In genomic region chr1:1597275-1597930, GRCh38 we compare ENCODE assay signal across 9 cellular contexts. TPM values are rescaled to one million over a fixed set of nuclear protein-coding genes. Genes with fewer than 3 reads are reported as not detected.
DNase-seq lines count a peak whose midpoint lies in the region; ATAC-seq, FAIRE-seq and TF ChIP-seq lines count a peak whose summit lies in the region.
"Had no signal": no experiment of that assay in that cellular context is flagged by ENCODE, and none has a peak within 500 bp of the region (broad histone marks: within the 10 kb centered on the region; RNA-seq: fewer than 3 reads in every experiment).

No MANE protein-coding gene starts in this region.

- ATAC-seq in HG03045 (IDR thresholded peaks at IDR 0.05; ENCODE audit: unreplicated experiment) (no peak), GM21447 (IDR thresholded peaks at IDR 0.05; ENCODE audit: unreplicated experiment) (no peak)

- DNase-seq in stimulated activated CD4-positive, alpha-beta T cell treated with anti-CD3 and anti-CD28 coated beads, Interleukin-15, amount 100 ng/mL, for 24 hours: peak; percentile 37
- no peak for DNase-seq in stimulated activated CD4-positive, alpha-beta T cell treated with anti-CD3 and anti-CD28 coated beads, Interleukin-12 subunit alpha, Interleukin-12 subunit beta, amount 100 ng/mL, for 4 hours
- DNase-seq in SK-MEL-5 (ENCODE audit: low read depth, low spot score) (peak; percentile 24), cardiac muscle cell (ENCODE audit: low read depth in 1 of 2, low spot score in 1 of 2) (peak in 1 of 2 donors; percentile 42), small intestine (no peak), SW 1271 (lab: John Stamatoyannopoulos, UW) (no peak)
- DNase-seq: right cardiac atrium had no signal

- H3K4me1 ChIP-seq in cardiac muscle cell (ENCODE audit: low read depth): peaks cover 14% of the 10 kb centered on the region
- no peaks in the 10 kb centered on the region for H3K4me1 ChIP-seq in small intestine (ENCODE audit: control insufficient read depth in 2 of 2, insufficient read depth in 1 of 2, low read depth in 1 of 2, low read length in 1 of 2)

- 6 to 20% (median 17%) methylated on average over 13 to 16 of the region's 16 CpGs for WGBS in small intestine, 3 donors

- peak; percentile 37 for TF ChIP-seq CTCF in cardiac muscle cell (IDR thresholded peaks at IDR 0.05; ENCODE audit: low read depth, low read length)

- no peaks in the 10 kb centered on the region for H3K9me3 ChIP-seq in cardiac muscle cell (ENCODE audit: low read depth)
- no peaks in the 10 kb centered on the region for H3K9me3 ChIP-seq in small intestine (ENCODE audit: control insufficient read depth, low read depth)

- H3K27me3 ChIP-seq in cardiac muscle cell (peaks cover 35% of the 10 kb centered on the region), small intestine (ENCODE audit: control insufficient read depth in 2 of 2, insufficient read depth in 2 of 2, low read length in 2 of 2) (peaks cover 5 to 6% of the 10 kb centered on the region in 2 donors)

- H3K27ac ChIP-seq in cardiac muscle cell: no peak overlapping the region
- H3K27ac ChIP-seq in small intestine (ENCODE audit: low read depth in 1 of 2, low read length in 1 of 2): no peak overlapping the region

- FAIRE-seq in small intestine (lab: Jason Lieb, UNC): no peak

- in situ Hi-C loops in SK-MEL-5 (cut with HindIII; ENCODE audit: low pct_unique_long_range_greater_than_20kb, low sequenced_read_pairs): no loop called here

- H3K4me3 ChIP-seq in cardiac muscle cell (no peak overlapping the region), small intestine (ENCODE audit: low read depth in 1 of 2, low read length in 2 of 2) (no peak overlapping the region)

- no peaks in the 10 kb centered on the region for H3K36me3 ChIP-seq in cardiac muscle cell
- H3K36me3 ChIP-seq in small intestine (ENCODE audit: control insufficient read depth in 2 of 2, insufficient read depth in 2 of 2, low read length in 2 of 2): no peaks in the 10 kb centered on the region

RNA-seq across cellular contexts. Expression of gene FNDC10, which starts 2.5 kb away (rescaled TPM):
- 6.6 and 7.1 TPM in 2 replicates for total RNA-seq in SK-MEL-5 (2014; rRNA removed; shearing (Covaris generic))
- polyA plus RNA-seq in SK-MEL-5 (2015; cell fraction: cytosol; rRNA removed): 46.0 and 53.5 TPM in 2 replicates
- 6.6 and 7.5 TPM in 2 replicates for polyA plus RNA-seq in SK-MEL-5 (2015; cell fraction: nucleus; rRNA removed)
- 30.9 and 46.5 TPM in 2 replicates for total RNA-seq in cardiac muscle cell
- polyA plus RNA-seq in cardiac muscle cell (34.1 and 62.3 TPM in 2 replicates), small intestine (1 to 10 TPM in 2 of 3 donors, under 1 TPM in 1; 0.54 to 2.9 (median 2.2) TPM)

RNA-seq across cellular contexts. Expression of gene MIB2, which starts 17.9 kb away (rescaled TPM):
- 17.8 and 22.7 TPM in 2 replicates for total RNA-seq in SK-MEL-5 (2014; rRNA removed; shearing (Covaris generic))
- 20.1 and 25.0 TPM in 2 replicates for polyA plus RNA-seq in SK-MEL-5 (2015; cell fraction: cytosol; rRNA removed)
- 171 and 241 TPM in 2 replicates for polyA plus RNA-seq in SK-MEL-5 (2015; cell fraction: nucleus; rRNA removed)
- total RNA-seq in cardiac muscle cell: 191 and 248 TPM in 2 replicates
- polyA plus RNA-seq in cardiac muscle cell: 160 and 168 TPM in 2 replicates
- 100 to 1,000 TPM in 2 of 3 donors, 10 to 100 TPM in 1; 53.3 to 213 (median 178) TPM for polyA plus RNA-seq in small intestine

RNA-seq across cellular contexts. Expression of gene SSU72, which starts 22.7 kb away (rescaled TPM):
- total RNA-seq in SK-MEL-5 (2014; rRNA removed; shearing (Covaris generic)): 56.5 TPM in 2 replicates
- polyA plus RNA-seq in SK-MEL-5 (2015; cell fraction: cytosol; rRNA removed): 133 and 144 TPM in 2 replicates
- 72.7 and 79.6 TPM in 2 replicates for polyA plus RNA-seq in SK-MEL-5 (2015; cell fraction: nucleus; rRNA removed)
- total RNA-seq in cardiac muscle cell: 97.3 and 131 TPM in 2 replicates
- polyA plus RNA-seq in cardiac muscle cell (172 and 202 TPM in 2 replicates), small intestine (100 to 1,000 TPM; 115 to 140 (median 133) TPM)

RNA-seq across cellular contexts. Expression of gene MMP23B, which starts 34.6 kb away (rescaled TPM):
- total RNA-seq in SK-MEL-5 (2014; rRNA removed; shearing (Covaris generic)): not detected in 2 replicates
- not detected in 2 replicates for polyA plus RNA-seq in SK-MEL-5 (2015; cell fraction: cytosol; rRNA removed)
- 1.0 and 11.6 TPM in 2 replicates for polyA plus RNA-seq in SK-MEL-5 (2015; cell fraction: nucleus; rRNA removed)
- total RNA-seq in cardiac muscle cell: 23.6 and 30.0 TPM in 2 replicates
- 11.3 and 14.1 TPM in 2 replicates for polyA plus RNA-seq in cardiac muscle cell
- polyA plus RNA-seq in small intestine: 10 to 100 TPM in 1 of 3 donors, 1 to 10 TPM in 2; 1.2 to 16.5 (median 1.6) TPM

RNA-seq across cellular contexts. Expression of gene TMEM240, which starts 57.0 kb away (rescaled TPM):
- 0.29 TPM in 1 of 2 replicates, not detected in the other for total RNA-seq in SK-MEL-5 (2014; rRNA removed; shearing (Covaris generic))
- polyA plus RNA-seq in SK-MEL-5 (2015; cell fraction: cytosol; rRNA removed): 0.18 and 0.60 TPM in 2 replicates
- polyA plus RNA-seq in SK-MEL-5 (2015; cell fraction: nucleus; rRNA removed): 1.1 and 2.4 TPM in 2 replicates
- 8.1 and 26.0 TPM in 2 replicates for total RNA-seq in cardiac muscle cell
- polyA plus RNA-seq in cardiac muscle cell (6.2 and 10.4 TPM in 2 replicates), small intestine (1 to 10 TPM in 2 of 3 donors, not detected in 1; 1.6 to 3.7 TPM)

Comparison
In these comparisons a context has a peak if more than half of its experiments do, and no peak if none do; other contexts are left out.
1. DNase-seq: peak in stimulated activated CD4-positive, alpha-beta T cell treated with anti-CD3 and anti-CD28 coated beads, Interleukin-15, amount 100 ng/mL, for 24 hours (single experiment) and SK-MEL-5 (single experiment); none in stimulated activated CD4-positive, alpha-beta T cell treated with anti-CD3 and anti-CD28 coated beads, Interleukin-12 subunit alpha, Interleukin-12 subunit beta, amount 100 ng/mL, for 4 hours (single experiment), small intestine (single experiment) and SW 1271 (0 of 2).